In the genomic region with DNA sequence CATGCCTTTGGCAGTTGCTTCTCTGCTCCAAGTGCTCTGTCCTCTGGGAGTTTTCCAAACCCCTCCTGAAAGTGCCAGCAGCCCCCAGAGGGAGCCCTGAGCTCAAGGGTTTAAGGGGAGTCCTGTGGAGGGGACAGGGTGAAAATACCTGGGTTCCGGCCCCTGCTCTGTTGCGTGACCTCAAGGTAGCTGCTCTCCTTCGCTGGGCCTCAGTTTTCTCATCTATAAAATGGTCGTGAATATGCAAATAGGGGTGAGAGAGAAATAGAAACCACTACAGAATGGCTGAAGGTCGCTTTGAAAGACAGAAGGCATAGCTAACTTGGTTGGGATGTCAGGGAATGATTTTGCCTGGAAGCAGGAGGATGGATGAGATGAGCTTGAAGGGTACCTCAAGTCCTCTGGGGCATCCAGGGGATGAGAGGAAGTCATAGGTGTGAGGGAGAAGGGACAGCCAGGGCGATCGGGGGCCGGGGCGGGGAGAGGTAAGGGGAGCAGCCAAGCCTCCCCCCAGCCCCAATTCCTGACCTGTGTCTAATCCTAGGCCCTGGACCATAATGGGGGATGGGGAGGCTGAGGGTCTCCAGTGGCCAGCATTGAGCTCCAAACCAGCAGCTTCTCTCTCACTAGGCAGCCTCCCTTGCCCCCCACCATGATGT, we compare ENCODE assay signal across 13 cellular contexts. TPM values are rescaled to one million over a fixed set of nuclear protein-coding genes. Genes with fewer than 3 reads are reported as not detected.
DNase-seq lines count a peak whose midpoint lies in the region; ATAC-seq, FAIRE-seq and TF ChIP-seq lines count a peak whose summit lies in the region.
"Had no signal": no experiment of that assay in that cellular context is flagged by ENCODE, and none has a peak within 500 bp of the region (broad histone marks: within the 10 kb centered on the region; RNA-seq: fewer than 3 reads in every experiment).

No MANE protein-coding gene starts in this region.

- ATAC-seq in T-cell (replicated peaks in 1 of 4) (no peak), GM18519 (IDR thresholded peaks at IDR 0.05; ENCODE audit: low FRiP score, unreplicated experiment) (no peak)
- no peak for ATAC-seq in stimulated activated effector memory CD8-positive, alpha-beta T cell treated with anti-CD3 and anti-CD28 coated beads, Interleukin-12 subunit alpha, Interleukin-12 subunit beta, amount 100 ng/mL, for 72 hours

- FAIRE-seq in GM12891 (lab: Jason Lieb, UNC), result no peak
- no peak for FAIRE-seq in D721Med (lab: Jason Lieb, UNC)

- CTCF ChIA-PET in T-cell (lab: Charles Lee), result interaction anchor here in 1 of 2 donors (0.6 kb wide), 1 partner anchor 158 kb away, joined by 4 read pairs; no protein-coding TSS in a partner anchor
- CTCF ChIA-PET in HEK293T (lab: Yijun Ruan, JAX), result interaction anchor here (1.6 kb wide), 1 partner anchor 31 kb away, joined by 7 read pairs; no protein-coding TSS in a partner anchor

- no peak for TF ChIP-seq POLR2A in GM12891 (IDR thresholded peaks at IDR 0.05; ENCODE audit: low read depth, low read length)

- H3K4me3 Mint-ChIP-seq in T-cell, result peak overlapping the region in 1 of 3 donors; percentile 49
- H3K4me3 Mint-ChIP-seq in immature natural killer cell, result peak overlapping the region in 2 of 5 donors; percentile 18 to 56
- H3K4me3 Mint-ChIP-seq in stimulated activated effector memory CD8-positive, alpha-beta T cell treated with anti-CD3 and anti-CD28 coated beads, Interleukin-12 subunit alpha, Interleukin-12 subunit beta, amount 100 ng/mL, for 72 hours, result peak overlapping the region; percentile 4

- H3K27me3 Mint-ChIP-seq in T-cell, result no peaks in the 10 kb centered on the region
- peaks cover 6 to 17% (median 14%) of the 10 kb centered on the region in 3 donors for H3K27me3 Mint-ChIP-seq in immature natural killer cell (ENCODE audit: low read depth in 3 of 3)

- no peak for TF ChIP-seq CTCF in D721Med (IDR thresholded peaks at IDR 0.05; ENCODE audit: insufficient read depth, missing control alignments)

- H3K9me3 Mint-ChIP-seq in T-cell (no peaks in the 10 kb centered on the region), immature natural killer cell (no peaks in the 10 kb centered on the region)
- H3K9me3 Mint-ChIP-seq in stimulated activated effector memory CD8-positive, alpha-beta T cell treated with anti-CD3 and anti-CD28 coated beads, Interleukin-12 subunit alpha, Interleukin-12 subunit beta, amount 100 ng/mL, for 72 hours, result no peaks in the 10 kb centered on the region

- peak overlapping the region; percentile 71 to 74 for H3K27ac Mint-ChIP-seq in T-cell
- H3K27ac Mint-ChIP-seq in immature natural killer cell, result peak overlapping the region; percentile 27 to 71 (median 60)
- H3K27ac Mint-ChIP-seq in stimulated activated effector memory CD8-positive, alpha-beta T cell treated with anti-CD3 and anti-CD28 coated beads, Interleukin-12 subunit alpha, Interleukin-12 subunit beta, amount 100 ng/mL, for 72 hours, result peak overlapping the region; percentile 85

- H3K4me1 Mint-ChIP-seq in T-cell, result peaks cover 83 to 90% (median 88%) of the 10 kb centered on the region in 3 donors
- peaks cover 85 to 92% of the 10 kb centered on the region in 2 donors for H3K4me1 Mint-ChIP-seq in immature natural killer cell
- peaks cover 88% of the 10 kb centered on the region for H3K4me1 Mint-ChIP-seq in stimulated activated effector memory CD8-positive, alpha-beta T cell treated with anti-CD3 and anti-CD28 coated beads, Interleukin-12 subunit alpha, Interleukin-12 subunit beta, amount 100 ng/mL, for 72 hours

- POLR2A ChIA-PET in T-cell (lab: Charles Lee), result interaction anchor here in 1 of 2 donors (1.0 kb wide), 1 partner anchor 16 kb away, joined by 3 read pairs; no protein-coding TSS in a partner anchor
- POLR2A ChIA-PET in HEK293T (lab: Yijun Ruan, JAX), result interaction anchor here (2.0 kb wide), 1 partner anchor 12 kb away, joined by 15 read pairs; a partner anchor contains a TSS

- H3K36me3 Mint-ChIP-seq in T-cell (peaks cover 5% of the 10 kb centered on the region), immature natural killer cell (no peaks in the 10 kb centered on the region)
- H3K36me3 Mint-ChIP-seq in stimulated activated effector memory CD8-positive, alpha-beta T cell treated with anti-CD3 and anti-CD28 coated beads, Interleukin-12 subunit alpha, Interleukin-12 subunit beta, amount 100 ng/mL, for 72 hours, result peaks cover 27% of the 10 kb centered on the region

- DNase-seq in GM12891 (ENCODE audit: insufficient read length, low spot score) (no peak), T-cell (no peak), immature natural killer cell (no peak), HEK293T (ENCODE audit: extremely low spot score) (no peak), D721Med (ENCODE audit: insufficient read length, low spot score) (no peak)
- DNase-seq in stimulated activated effector memory CD8-positive, alpha-beta T cell treated with anti-CD3 and anti-CD28 coated beads, Interleukin-12 subunit alpha, Interleukin-12 subunit beta, amount 100 ng/mL, for 72 hours (ENCODE audit: low spot score in 2 of 2), result no peak
- DNase-seq: activated CD4-positive, alpha-beta T cell treated with anti-CD3 and anti-CD28 coated beads, Interleukin-2, amount 50 U/mL, for 1 hour; activated gamma-delta T cell; COR-L47; mesendoderm; stimulated activated CD4-positive, alpha-beta T cell treated with anti-CD3 and anti-CD28 coated beads, Interleukin-2, amount 100 ng/mL, for 48 hours; stimulated activated naive CD4-positive, alpha-beta T cell had no signal

TF ChIP-seq in GM12891, 5 proteins besides CTCF, POLR2A, EP300 and RAD21:
- TF ChIP-seq POU2F2 (IDR thresholded peaks at IDR 0.05; ENCODE audit: low read depth, low read length) (peak; percentile 34; the same call in 1 of the 2 replicates), PAX5 (IDR thresholded peaks at IDR 0.05; ENCODE audit: insufficient read depth, low read length, severe bottlenecking) (no peak), TAF1 (IDR thresholded peaks at IDR 0.05; ENCODE audit: low read depth, low read length) (no peak)
TF ChIP-seq in GM12891: peak in this region for 1.

TF ChIP-seq in HEK293T, 16 proteins besides CTCF, POLR2A, EP300 and RAD21:
- TF ChIP-seq, protein P1, sequence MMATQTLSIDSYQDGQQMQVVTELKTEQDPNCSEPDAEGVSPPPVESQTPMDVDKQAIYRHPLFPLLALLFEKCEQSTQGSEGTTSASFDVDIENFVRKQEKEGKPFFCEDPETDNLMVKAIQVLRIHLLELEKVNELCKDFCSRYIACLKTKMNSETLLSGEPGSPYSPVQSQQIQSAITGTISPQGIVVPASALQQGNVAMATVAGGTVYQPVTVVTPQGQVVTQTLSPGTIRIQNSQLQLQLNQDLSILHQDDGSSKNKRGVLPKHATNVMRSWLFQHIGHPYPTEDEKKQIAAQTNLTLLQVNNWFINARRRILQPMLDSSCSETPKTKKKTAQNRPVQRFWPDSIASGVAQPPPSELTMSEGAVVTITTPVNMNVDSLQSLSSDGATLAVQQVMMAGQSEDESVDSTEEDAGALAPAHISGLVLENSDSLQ (IDR thresholded peaks at IDR 0.05), result no peak
- no peak for TF ChIP-seq TARDBP (IDR thresholded peaks at IDR 0.05)
- no peak for TF ChIP-seq SUZ12 (IDR thresholded peaks at IDR 0.05)

RNA-seq across cellular contexts. Expression of a gene that starts 12.4 kb away (rescaled TPM):
- 8.1 TPM for polyA plus RNA-seq in GM12891 (2012; ENCODE audit: low read depth, missing spikeins)
- total RNA-seq in T-cell, result 10 to 100 TPM; 36.0 to 76.2 (median 37.7) TPM
- 1 to 10 TPM; 1.9 to 3.9 (median 3.2) TPM for polyA plus RNA-seq in immature natural killer cell

RNA-seq across cellular contexts. Expression of a gene that starts 41.7 kb away (rescaled TPM):
- 8.5 TPM for polyA plus RNA-seq in GM12891 (2012; ENCODE audit: low read depth, missing spikeins)
- 1 to 10 TPM in 4 of 5 donors, under 1 TPM in 1; 0.85 to 2.8 (median 2.2) TPM for total RNA-seq in T-cell
- polyA plus RNA-seq in immature natural killer cell, result 1 to 10 TPM; 1.7 to 6.7 (median 3.8) TPM
